ENCODE assay signal across 27 cellular contexts in genomic region chr10:86305521-86305920, GRCh38.
DNase-seq lines count a peak whose midpoint lies in the region; ATAC-seq and TF ChIP-seq lines count a peak whose summit lies in the region.
"Had no signal": no experiment of that assay in that cellular context is flagged by ENCODE, and none has a peak within 500 bp of the region (broad histone marks: within the 10 kb centered on the region; RNA-seq: fewer than 3 reads in every experiment).

No MANE protein-coding gene starts in this region.

- H3K4me1 ChIP-seq in HAP-1 (no peaks in the 10 kb centered on the region), tibial nerve (no peaks in the 10 kb centered on the region)
- H3K4me1 ChIP-seq: Caco-2, SJSA1 had no signal

- no peak for ATAC-seq in activated naive CD4-positive, alpha-beta T cell treated with anti-CD3 and anti-CD28 coated beads, Interleukin-2, amount 50 U/mL, for 72 hours
- ATAC-seq: CD8-positive, alpha-beta T cell; HCT116 had no signal

- DNase-seq in NCI-H82 (lab: John Stamatoyannopoulos, UW) (peak; percentile 74), NCI-H82 treated with DMSO at 0.1 percent for 48 hours (lab: John Stamatoyannopoulos, UW; ENCODE audit: unreplicated experiment) (no peak), HAP-1 (ENCODE audit: low spot score in 2 of 2) (peak; percentile 28 to 62), mesenteric fat pad (ENCODE audit: low spot score) (peak; percentile 22), SK-N-DZ (ENCODE audit: low spot score) (no peak), tibial nerve (ENCODE audit: low spot score in 2 of 2) (no peak)
- no peak for DNase-seq in activated naive CD4-positive, alpha-beta T cell treated with anti-CD3 and anti-CD28 coated beads, Interleukin-2, amount 50 U/mL, for 72 hours (ENCODE audit: low spot score in 2 of 2)
- DNase-seq: C1 segment of cervical spinal cord; Caco-2; CD8-positive, alpha-beta T cell; DMS 273 treated with DMSO at 0.1 percent for 48 hours; DMS79; EL; GF-D8; IMR-90; KG1; MG63; NCI-H1105 treated with DMSO at 0.1 percent for 48 hours; NCI-H1694; NCI-H2029 treated with DMSO at 0.1 percent for 48 hours; NCI-H2171 treated with DMSO at 0.1 percent for 48 hours; NCI-H446; NCI-H524 treated with DMSO at 0.1 percent for 48 hours; Right ventricle myocardium superior; RPMI8226 had no signal

- no peaks in the 10 kb centered on the region for H3K36me3 Mint-ChIP-seq in activated naive CD4-positive, alpha-beta T cell treated with anti-CD3 and anti-CD28 coated beads, Interleukin-2, amount 50 U/mL, for 72 hours
- H3K36me3 Mint-ChIP-seq: CD8-positive, alpha-beta T cell had no signal

- H3K27me3 ChIP-seq in HAP-1 (ENCODE audit: low read depth) (no peaks in the 10 kb centered on the region), tibial nerve (no peaks in the 10 kb centered on the region)
- H3K27me3 ChIP-seq: MG63, SJSA1 had no signal

- H3K9me3 ChIP-seq in HAP-1, result no peaks in the 10 kb centered on the region
- H3K9me3 ChIP-seq in tibial nerve, result peaks cover 0 to 7% (median 0%) of the 10 kb centered on the region in 4 donors
- H3K9me3 ChIP-seq: Caco-2, MG63, SJSA1 had no signal

- no peak for TF ChIP-seq POLR2A in tibial nerve (IDR thresholded peaks at IDR 0.05)

- 50 to 75% methylated on average over 1 of the region's 1 CpG for WGBS in tibial nerve, 2 donors

- TF ChIP-seq CTCF in tibial nerve (IDR thresholded peaks at IDR 0.05), result no peak

- in situ Hi-C loops in HAP-1 (cut with MboI; ENCODE audit: low sequenced_read_pairs), result no loop called here

- H3K4me3 ChIP-seq in HAP-1 (no peak overlapping the region), tibial nerve (no peak overlapping the region)
- H3K4me3 ChIP-seq: MG63, SJSA1 had no signal

- H3K36me3 ChIP-seq in HAP-1 (replicated peaks) (no peaks in the 10 kb centered on the region), tibial nerve (no peaks in the 10 kb centered on the region)
- H3K36me3 ChIP-seq: MG63, SJSA1 had no signal

- TF ChIP-seq EP300 in tibial nerve (IDR thresholded peaks at IDR 0.05), result no peak

- H3K27ac ChIP-seq in tibial nerve, result no peak overlapping the region
- H3K27ac ChIP-seq: SJSA1 had no signal

- H3K27ac Mint-ChIP-seq in activated naive CD4-positive, alpha-beta T cell treated with anti-CD3 and anti-CD28 coated beads, Interleukin-2, amount 50 U/mL, for 72 hours, result peak overlapping the region in 1 of 2 donors; percentile 46
- H3K27ac Mint-ChIP-seq: CD8-positive, alpha-beta T cell had no signal

- no peaks in the 10 kb centered on the region for H3K9me3 Mint-ChIP-seq in activated naive CD4-positive, alpha-beta T cell treated with anti-CD3 and anti-CD28 coated beads, Interleukin-2, amount 50 U/mL, for 72 hours
- H3K9me3 Mint-ChIP-seq: CD8-positive, alpha-beta T cell had no signal

Comparison
In these comparisons a context has a peak if more than half of its experiments do, and no peak if none do; other contexts are left out.
1. DNase-seq: peak in NCI-H82 (single experiment), HAP-1 (2 of 2) and mesenteric fat pad (single experiment); none in NCI-H82 treated with DMSO at 0.1 percent for 48 hours (single experiment), SK-N-DZ (single experiment), activated naive CD4-positive, alpha-beta T cell treated with anti-CD3 and anti-CD28 coated beads, Interleukin-2, amount 50 U/mL, for 72 hours (0 of 2) and tibial nerve (0 of 2).